In genomic region chr5:151523335-151523734, GRCh38 we compare ENCODE assay signal across 8 cellular contexts.
A peak's percentile ranks its signal among the peaks of the same experiment; 100 is the strongest.
DNase-seq lines count a peak whose midpoint lies in the region; ATAC-seq lines count a peak whose summit lies in the region.

No MANE protein-coding gene starts in this region.

- peak; percentile 82 for ATAC-seq in activated CD8-positive, alpha-beta memory T cell treated with anti-CD3 and anti-CD28 coated beads, Interleukin-2, amount 10 ng/mL, durations not matched to agents 7 days and 5 days
- ATAC-seq in GM21526 (IDR thresholded peaks at IDR 0.05; ENCODE audit: low FRiP score, unreplicated experiment), result peak; percentile 88

- H3K27ac Mint-ChIP-seq in activated CD8-positive, alpha-beta memory T cell treated with anti-CD3 and anti-CD28 coated beads, Interleukin-2, amount 10 ng/mL, durations not matched to agents 7 days and 5 days, result no peak overlapping the region

- H3K36me3 Mint-ChIP-seq in activated CD8-positive, alpha-beta memory T cell treated with anti-CD3 and anti-CD28 coated beads, Interleukin-2, amount 10 ng/mL, durations not matched to agents 7 days and 5 days, result no peaks in the 10 kb centered on the region

- H3K4me1 Mint-ChIP-seq in activated CD8-positive, alpha-beta memory T cell treated with anti-CD3 and anti-CD28 coated beads, Interleukin-2, amount 10 ng/mL, durations not matched to agents 7 days and 5 days, result no peaks in the 10 kb centered on the region

- DNase-seq in activated CD8-positive, alpha-beta memory T cell treated with anti-CD3 and anti-CD28 coated beads, Interleukin-2, amount 10 ng/mL, durations not matched to agents 7 days and 5 days, result peak; percentile 58
- DNase-seq in activated CD8-positive, alpha-beta memory T cell treated with anti-CD3 and anti-CD28 coated beads, Interleukin-2, amount 50 U/mL, for 4 hours, result no peak
- DNase-seq in HK-2 (ENCODE audit: unreplicated experiment) (peak; percentile 22), RPMI8226 (peak; percentile 47), T47D (ENCODE audit: low read depth in 1 of 2, low spot score in 1 of 2) (peak; percentile 42 to 69), medulla oblongata (ENCODE audit: extremely low spot score) (peak; percentile 8), midbrain (lab: John Stamatoyannopoulos, UW) (no peak)

- no peaks in the 10 kb centered on the region for H3K9me3 Mint-ChIP-seq in activated CD8-positive, alpha-beta memory T cell treated with anti-CD3 and anti-CD28 coated beads, Interleukin-2, amount 10 ng/mL, durations not matched to agents 7 days and 5 days (ENCODE audit: low read depth)

- CTCF ChIA-PET in activated CD8-positive, alpha-beta memory T cell treated with anti-CD3 and anti-CD28 coated beads, Interleukin-2, amount 10 ng/mL, durations not matched to agents 7 days and 5 days (lab: Charles Lee), result interaction anchor here (0.6 to 1.5 kb wide), 12 partner anchors 8 to 358 kb away, joined by 3 to 17 read pairs (median 3); partner anchors contain the start of gene SLC36A1

- in situ Hi-C loops in T47D (cut with HindIII; ENCODE audit: low pct_unique_long_range_greater_than_20kb, low sequenced_read_pairs), result no loop called here

- H3K4me3 Mint-ChIP-seq in activated CD8-positive, alpha-beta memory T cell treated with anti-CD3 and anti-CD28 coated beads, Interleukin-2, amount 10 ng/mL, durations not matched to agents 7 days and 5 days, result no peak overlapping the region

- H3K27me3 Mint-ChIP-seq in activated CD8-positive, alpha-beta memory T cell treated with anti-CD3 and anti-CD28 coated beads, Interleukin-2, amount 10 ng/mL, durations not matched to agents 7 days and 5 days, result peaks cover 4% of the 10 kb centered on the region

Comparison
In these comparisons a context has a peak if more than half of its experiments do, and no peak if none do; other contexts are left out.
1. DNase-seq: peak in activated CD8-positive, alpha-beta memory T cell treated with anti-CD3 and anti-CD28 coated beads, Interleukin-2, amount 10 ng/mL, durations not matched to agents 7 days and 5 days (single experiment), HK-2 (single experiment), RPMI8226 (single experiment), T47D (2 of 2) and medulla oblongata (single experiment); none in activated CD8-positive, alpha-beta memory T cell treated with anti-CD3 and anti-CD28 coated beads, Interleukin-2, amount 50 U/mL, for 4 hours (single experiment) and midbrain (single experiment).